In genomic region chr16:58262592-58262991, GRCh38 we compare ENCODE assay signal across 12 cellular contexts. TPM values are rescaled to one million over a fixed set of nuclear protein-coding genes. Genes with fewer than 3 reads are reported as not detected.
"Had no signal": no experiment of that assay in that cellular context is flagged by ENCODE, and none has a peak within 500 bp of the region (broad histone marks: within the 10 kb centered on the region; RNA-seq: fewer than 3 reads in every experiment).

No MANE protein-coding gene starts in this region.

- H3K9me3 Mint-ChIP-seq: HFFc6, IgD-negative memory B cell had no signal

- H3K27ac Mint-ChIP-seq: HFFc6, IgD-negative memory B cell had no signal

- H3K4me3 Mint-ChIP-seq: HFFc6, IgD-negative memory B cell had no signal

- H3K27ac ChIP-seq: GM23248, HL-60 had no signal

- H3K9ac ChIP-seq: GM23248 had no signal

- ATAC-seq: HCT116, HepG2 had no signal

- H2AFZ ChIP-seq: GM23248 had no signal

- FAIRE-seq: HepG2 had no signal

- H3K27me3 Mint-ChIP-seq: IgD-negative memory B cell had no signal

- H3K9me3 ChIP-seq: HAP-1 had no signal

- DNase-seq: GM23248, GOT3, H7, HFFc6, KG1 had no signal

- H3K4me1 ChIP-seq: HAP-1 had no signal

- H3K36me3 ChIP-seq: HAP-1 had no signal

- H3K4me3 ChIP-seq: GM23248, HAP-1 had no signal

- H3K36me3 Mint-ChIP-seq: IgD-negative memory B cell had no signal

RNA-seq across cellular contexts. Expression of gene PRSS54, which starts 32.2 kb away (rescaled TPM):
- total RNA-seq: GM23248, H4, H7, HepG2, HFFc6, HT1080 had no signal
- polyA plus RNA-seq: GM23248, HepG2, IgD-negative memory B cell had no signal
